In the genomic region with DNA sequence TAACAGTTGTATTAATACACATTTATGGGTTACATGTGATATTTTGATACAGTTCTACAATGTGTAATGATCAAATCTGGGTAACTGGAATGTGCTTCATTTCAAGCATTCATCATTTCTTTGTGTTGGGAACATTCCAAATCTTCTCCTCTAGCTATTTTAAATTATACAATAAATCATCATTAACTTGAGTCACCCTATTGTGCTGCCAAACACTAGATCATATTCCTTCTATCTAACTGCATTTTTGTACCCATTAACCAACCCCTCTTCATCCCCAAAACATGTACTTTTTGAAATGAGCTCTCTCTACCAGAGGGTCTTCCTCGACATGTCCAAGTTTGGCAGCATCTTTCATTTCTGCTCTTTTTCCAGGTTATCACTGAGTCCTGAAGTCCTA, we compare ENCODE assay signal across 25 cellular contexts.
DNase-seq lines count a peak whose midpoint lies in the region; FAIRE-seq and TF ChIP-seq lines count a peak whose summit lies in the region.
"Had no signal": no experiment of that assay in that cellular context is flagged by ENCODE, and none has a peak within 500 bp of the region (broad histone marks: within the 10 kb centered on the region; RNA-seq: fewer than 3 reads in every experiment).

No MANE protein-coding gene starts in this region.

- POLR2A ChIA-PET in MCF 10A (lab: Yijun Ruan, JAX): interaction anchor here (0.7 to 1.2 kb wide), 3 partner anchors 8 to 95 kb away, joined by 3 read pairs; no protein-coding TSS in a partner anchor

- H3K79me2 ChIP-seq in astrocyte (ENCODE audit: insufficient read depth, low read length): no peaks in the 10 kb centered on the region

- H3K36me3 Mint-ChIP-seq in MCF 10A (ENCODE audit: insufficient read depth, unreplicated experiment): peaks cover 100% of the 10 kb centered on the region
- no peaks in the 10 kb centered on the region for H3K36me3 Mint-ChIP-seq in astrocyte (ENCODE audit: low read depth, unreplicated experiment)
- H3K36me3 Mint-ChIP-seq: activated naive CD4-positive, alpha-beta T cell treated with anti-CD3 and anti-CD28 coated beads, Interleukin-2, amount 50 U/mL, for 72 hours; CD4-positive, CD25-positive, alpha-beta regulatory T cell; neural progenitor cell had no signal

- no peak for FAIRE-seq in astrocyte (lab: Jason Lieb, UNC)
- FAIRE-seq: A204.1 had no signal

- H3K4me3 Mint-ChIP-seq in MCF 10A (ENCODE audit: unreplicated experiment) (no peak overlapping the region), astrocyte (ENCODE audit: unreplicated experiment) (no peak overlapping the region)
- H3K4me3 Mint-ChIP-seq: CD4-positive, CD25-positive, alpha-beta regulatory T cell; neural progenitor cell had no signal

- H3K4me3 ChIP-seq in breast epithelium: no peak overlapping the region
- no peak overlapping the region for H3K4me3 ChIP-seq in astrocyte (ENCODE audit: insufficient read depth, low read depth, low read length)
- H3K4me3 ChIP-seq in fibroblast of pulmonary artery (replicated peaks; ENCODE audit: low read depth, low read length): no peak overlapping the region
- H3K4me3 ChIP-seq: cardiac muscle cell, HAP-1, left ventricle myocardium inferior, neural progenitor cell, smooth muscle cell had no signal

- no peak overlapping the region for H3K9ac ChIP-seq in astrocyte (ENCODE audit: low read length)
- H3K9ac ChIP-seq: neural progenitor cell had no signal

- H3K9me3 Mint-ChIP-seq in MCF 10A (ENCODE audit: unreplicated experiment) (no peaks in the 10 kb centered on the region), astrocyte (ENCODE audit: unreplicated experiment) (no peaks in the 10 kb centered on the region)
- H3K9me3 Mint-ChIP-seq: CD4-positive, CD25-positive, alpha-beta regulatory T cell; neural progenitor cell had no signal

- H3K9me3 ChIP-seq in breast epithelium (no peaks in the 10 kb centered on the region), astrocyte (ENCODE audit: insufficient read depth, low read depth, low read length) (no peaks in the 10 kb centered on the region)
- H3K9me3 ChIP-seq: HAP-1, left ventricle myocardium inferior had no signal

- H3K4me1 ChIP-seq in breast epithelium: peaks cover 0 to 6% of the 10 kb centered on the region in 2 donors
- no peaks in the 10 kb centered on the region for H3K4me1 ChIP-seq in astrocyte (ENCODE audit: insufficient read depth, low read length)
- H3K4me1 ChIP-seq: HAP-1, neural progenitor cell had no signal

- no peaks in the 10 kb centered on the region for H4K20me1 ChIP-seq in astrocyte (ENCODE audit: insufficient read depth, low read length)

- H3K27ac ChIP-seq in breast epithelium (no peak overlapping the region), astrocyte (ENCODE audit: low read depth, low read length) (no peak overlapping the region)
- H3K27ac ChIP-seq: cardiac muscle cell, HL-60, left ventricle myocardium inferior, neural progenitor cell had no signal

- no peak overlapping the region for H2AFZ ChIP-seq in astrocyte (ENCODE audit: low read depth, low read length)
- H2AFZ ChIP-seq: neural progenitor cell had no signal

- intact Hi-C loops in MCF 10A (cut with micrococcal nuclease) (no loop called here), breast epithelium (cut with DNase I; ENCODE audit: low total_unique reads) (no loop called here)

- in situ Hi-C loops in G401 (cut with HindIII; ENCODE audit: low sequenced_read_pairs): no loop called here

- CTCF ChIA-PET in MCF 10A (lab: Yijun Ruan, JAX): interaction anchor here (0.6 kb wide), 1 partner anchor 13 kb away, joined by 4 read pairs; no protein-coding TSS in a partner anchor

- BruUV-seq in MCF 10A (replicated peaks; lab: Mats Ljungman, UMichigan): no TSS peak

- H3K4me1 Mint-ChIP-seq in MCF 10A (ENCODE audit: insufficient read depth, unreplicated experiment) (peaks cover 5% of the 10 kb centered on the region), astrocyte (ENCODE audit: low read depth, unreplicated experiment) (no peaks in the 10 kb centered on the region)
- H3K4me1 Mint-ChIP-seq: neural progenitor cell had no signal

- H3K4me2 ChIP-seq in astrocyte (ENCODE audit: low read length): no peak overlapping the region
- H3K4me2 ChIP-seq: neural progenitor cell, smooth muscle cell had no signal

- no peak for TF ChIP-seq CTCF in MCF 10A (IDR thresholded peaks at IDR 0.05; ENCODE audit: unreplicated experiment)
- TF ChIP-seq CTCF in breast epithelium (IDR thresholded peaks at IDR 0.05): no peak
- no peak for TF ChIP-seq CTCF in astrocyte (IDR thresholded peaks at IDR 0.05; ENCODE audit: insufficient read depth, low read depth, low read length)
- no peak for TF ChIP-seq CTCF in fibroblast of pulmonary artery (IDR thresholded peaks at IDR 0.05; ENCODE audit: low read length, missing control alignments)

- DNase-seq in MCF 10A (ENCODE audit: unreplicated experiment): peak; percentile 3
- no peak for DNase-seq in breast epithelium (ENCODE audit: low spot score in 2 of 2)
- DNase-seq in astrocyte (ENCODE audit: low read depth): peak; percentile 61
- DNase-seq in fibroblast of pulmonary artery (ENCODE audit: low read depth): peak; percentile 12
- no peak for DNase-seq in stimulated activated CD4-positive, alpha-beta T cell treated with anti-CD3 and anti-CD28 coated beads, Interleukin-15, amount 100 ng/mL, for 24 hours
- no peak for DNase-seq in G401 (ENCODE audit: low spot score)
- no peak for DNase-seq in DMS153 treated with DMSO at 0.1 percent for 48 hours (lab: John Stamatoyannopoulos, UW; ENCODE audit: unreplicated experiment)
- DNase-seq in NCI-H510A treated with DMSO at 0.1 percent for 48 hours (lab: John Stamatoyannopoulos, UW): no peak
- DNase-seq: cortex of kidney; hippocampal formation; KG1; left ventricle myocardium inferior; NCI-H2029; NCI-H526; SHP77; stimulated activated CD4-positive, alpha-beta T cell treated with anti-CD3 and anti-CD28 coated beads, Interleukin-1b, Interleukin-23, amount 100 ng/mL, for 48 hours; stimulated activated naive CD4-positive, alpha-beta T cell treated with Interleukin-2 at 50 U/mL for 16 hours had no signal

- H3K27me3 Mint-ChIP-seq in MCF 10A (ENCODE audit: insufficient read depth, unreplicated experiment): no peaks in the 10 kb centered on the region
- H3K27me3 Mint-ChIP-seq in astrocyte (ENCODE audit: low read depth, unreplicated experiment): peaks cover 11% of the 10 kb centered on the region

- H3K27me3 ChIP-seq in breast epithelium: no peaks in the 10 kb centered on the region
- H3K27me3 ChIP-seq in astrocyte (ENCODE audit: insufficient read depth, low read length): no peaks in the 10 kb centered on the region
- H3K27me3 ChIP-seq: cardiac muscle cell, neural progenitor cell had no signal

- H3K36me3 ChIP-seq in breast epithelium (no peaks in the 10 kb centered on the region), astrocyte (ENCODE audit: insufficient read depth, low read length) (no peaks in the 10 kb centered on the region)
- H3K36me3 ChIP-seq: cardiac muscle cell, HAP-1, neural progenitor cell had no signal

- TF ChIP-seq POLR2A in breast epithelium (IDR thresholded peaks at IDR 0.05): no peak

- H3K27ac Mint-ChIP-seq in MCF 10A (ENCODE audit: low read depth, unreplicated experiment) (peak overlapping the region; percentile 37), astrocyte (ENCODE audit: unreplicated experiment) (no peak overlapping the region)
- H3K27ac Mint-ChIP-seq: activated naive CD4-positive, alpha-beta T cell treated with anti-CD3 and anti-CD28 coated beads, Interleukin-2, amount 50 U/mL, for 72 hours; neural progenitor cell had no signal

Comparison
In these comparisons a context has a peak if more than half of its experiments do, and no peak if none do; other contexts are left out.
1. DNase-seq: peak in MCF 10A (single experiment), astrocyte (single experiment) and fibroblast of pulmonary artery (single experiment); none in breast epithelium (0 of 2), stimulated activated CD4-positive, alpha-beta T cell treated with anti-CD3 and anti-CD28 coated beads, Interleukin-15, amount 100 ng/mL, for 24 hours (single experiment), G401 (single experiment), DMS153 treated with DMSO at 0.1 percent for 48 hours (single experiment) and NCI-H510A treated with DMSO at 0.1 percent for 48 hours (single experiment).